ENCODE assay signal across 1 cellular context in the genomic region with DNA sequence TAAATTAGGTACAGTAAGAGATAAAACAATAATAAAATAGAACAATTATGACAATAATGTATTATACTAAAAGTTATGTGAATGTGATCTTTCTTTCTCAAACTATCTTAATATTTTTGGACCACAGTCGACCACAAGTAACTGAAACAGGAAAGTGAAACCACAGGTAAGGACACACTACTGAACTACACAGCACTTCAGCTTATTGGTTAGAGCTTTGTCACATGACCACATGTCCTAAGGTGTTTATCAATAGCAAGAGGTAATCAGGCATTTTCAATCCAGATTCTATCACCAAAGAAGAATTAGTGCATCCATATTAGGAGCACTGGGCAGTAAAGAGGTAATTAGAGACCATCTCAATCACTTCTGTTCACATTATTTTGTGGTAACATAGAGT.
TF ChIP-seq lines count a peak whose summit lies in the region.

No MANE protein-coding gene starts in this region.

TF ChIP-seq in SK-N-SH, 30 proteins besides CTCF, POLR2A, EP300 and RAD21 (continued from another document):
- TF ChIP-seq FOXM1 (IDR thresholded peaks at IDR 0.05; ENCODE audit: low read depth) (no peak), GABPA (IDR thresholded peaks at IDR 0.05; ENCODE audit: low read depth) (no peak), NRF1 (IDR thresholded peaks at IDR 0.05; ENCODE audit: low read depth, low read length) (no peak), RCOR1 (IDR thresholded peaks at IDR 0.05; ENCODE audit: low read length) (no peak), FOSL2 (IDR thresholded peaks at IDR 0.05; ENCODE audit: borderline replicate concordance, low read depth) (no peak), CHD2 (IDR thresholded peaks at IDR 0.05; ENCODE audit: low read length, partially characterized antibody) (no peak)
- TF ChIP-seq, protein P1, sequence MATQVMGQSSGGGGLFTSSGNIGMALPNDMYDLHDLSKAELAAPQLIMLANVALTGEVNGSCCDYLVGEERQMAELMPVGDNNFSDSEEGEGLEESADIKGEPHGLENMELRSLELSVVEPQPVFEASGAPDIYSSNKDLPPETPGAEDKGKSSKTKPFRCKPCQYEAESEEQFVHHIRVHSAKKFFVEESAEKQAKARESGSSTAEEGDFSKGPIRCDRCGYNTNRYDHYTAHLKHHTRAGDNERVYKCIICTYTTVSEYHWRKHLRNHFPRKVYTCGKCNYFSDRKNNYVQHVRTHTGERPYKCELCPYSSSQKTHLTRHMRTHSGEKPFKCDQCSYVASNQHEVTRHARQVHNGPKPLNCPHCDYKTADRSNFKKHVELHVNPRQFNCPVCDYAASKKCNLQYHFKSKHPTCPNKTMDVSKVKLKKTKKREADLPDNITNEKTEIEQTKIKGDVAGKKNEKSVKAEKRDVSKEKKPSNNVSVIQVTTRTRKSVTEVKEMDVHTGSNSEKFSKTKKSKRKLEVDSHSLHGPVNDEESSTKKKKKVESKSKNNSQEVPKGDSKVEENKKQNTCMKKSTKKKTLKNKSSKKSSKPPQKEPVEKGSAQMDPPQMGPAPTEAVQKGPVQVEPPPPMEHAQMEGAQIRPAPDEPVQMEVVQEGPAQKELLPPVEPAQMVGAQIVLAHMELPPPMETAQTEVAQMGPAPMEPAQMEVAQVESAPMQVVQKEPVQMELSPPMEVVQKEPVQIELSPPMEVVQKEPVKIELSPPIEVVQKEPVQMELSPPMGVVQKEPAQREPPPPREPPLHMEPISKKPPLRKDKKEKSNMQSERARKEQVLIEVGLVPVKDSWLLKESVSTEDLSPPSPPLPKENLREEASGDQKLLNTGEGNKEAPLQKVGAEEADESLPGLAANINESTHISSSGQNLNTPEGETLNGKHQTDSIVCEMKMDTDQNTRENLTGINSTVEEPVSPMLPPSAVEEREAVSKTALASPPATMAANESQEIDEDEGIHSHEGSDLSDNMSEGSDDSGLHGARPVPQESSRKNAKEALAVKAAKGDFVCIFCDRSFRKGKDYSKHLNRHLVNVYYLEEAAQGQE (IDR thresholded peaks at IDR 0.05; ENCODE audit: low read depth, low read length): no peak
- TF ChIP-seq, protein P2, sequence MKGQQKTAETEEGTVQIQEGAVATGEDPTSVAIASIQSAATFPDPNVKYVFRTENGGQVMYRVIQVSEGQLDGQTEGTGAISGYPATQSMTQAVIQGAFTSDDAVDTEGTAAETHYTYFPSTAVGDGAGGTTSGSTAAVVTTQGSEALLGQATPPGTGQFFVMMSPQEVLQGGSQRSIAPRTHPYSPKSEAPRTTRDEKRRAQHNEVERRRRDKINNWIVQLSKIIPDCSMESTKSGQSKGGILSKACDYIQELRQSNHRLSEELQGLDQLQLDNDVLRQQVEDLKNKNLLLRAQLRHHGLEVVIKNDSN (IDR thresholded peaks at IDR 0.05; ENCODE audit: borderline replicate concordance, low read depth): no peak
- TF ChIP-seq, protein P3, sequence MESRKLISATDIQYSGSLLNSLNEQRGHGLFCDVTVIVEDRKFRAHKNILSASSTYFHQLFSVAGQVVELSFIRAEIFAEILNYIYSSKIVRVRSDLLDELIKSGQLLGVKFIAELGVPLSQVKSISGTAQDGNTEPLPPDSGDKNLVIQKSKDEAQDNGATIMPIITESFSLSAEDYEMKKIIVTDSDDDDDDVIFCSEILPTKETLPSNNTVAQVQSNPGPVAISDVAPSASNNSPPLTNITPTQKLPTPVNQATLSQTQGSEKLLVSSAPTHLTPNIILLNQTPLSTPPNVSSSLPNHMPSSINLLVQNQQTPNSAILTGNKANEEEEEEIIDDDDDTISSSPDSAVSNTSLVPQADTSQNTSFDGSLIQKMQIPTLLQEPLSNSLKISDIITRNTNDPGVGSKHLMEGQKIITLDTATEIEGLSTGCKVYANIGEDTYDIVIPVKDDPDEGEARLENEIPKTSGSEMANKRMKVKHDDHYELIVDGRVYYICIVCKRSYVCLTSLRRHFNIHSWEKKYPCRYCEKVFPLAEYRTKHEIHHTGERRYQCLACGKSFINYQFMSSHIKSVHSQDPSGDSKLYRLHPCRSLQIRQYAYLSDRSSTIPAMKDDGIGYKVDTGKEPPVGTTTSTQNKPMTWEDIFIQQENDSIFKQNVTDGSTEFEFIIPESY (IDR thresholded peaks at IDR 0.05; ENCODE audit: borderline replicate concordance, low read depth): no peak
